ENCODE assay signal across 1 cellular context in the genomic region with DNA sequence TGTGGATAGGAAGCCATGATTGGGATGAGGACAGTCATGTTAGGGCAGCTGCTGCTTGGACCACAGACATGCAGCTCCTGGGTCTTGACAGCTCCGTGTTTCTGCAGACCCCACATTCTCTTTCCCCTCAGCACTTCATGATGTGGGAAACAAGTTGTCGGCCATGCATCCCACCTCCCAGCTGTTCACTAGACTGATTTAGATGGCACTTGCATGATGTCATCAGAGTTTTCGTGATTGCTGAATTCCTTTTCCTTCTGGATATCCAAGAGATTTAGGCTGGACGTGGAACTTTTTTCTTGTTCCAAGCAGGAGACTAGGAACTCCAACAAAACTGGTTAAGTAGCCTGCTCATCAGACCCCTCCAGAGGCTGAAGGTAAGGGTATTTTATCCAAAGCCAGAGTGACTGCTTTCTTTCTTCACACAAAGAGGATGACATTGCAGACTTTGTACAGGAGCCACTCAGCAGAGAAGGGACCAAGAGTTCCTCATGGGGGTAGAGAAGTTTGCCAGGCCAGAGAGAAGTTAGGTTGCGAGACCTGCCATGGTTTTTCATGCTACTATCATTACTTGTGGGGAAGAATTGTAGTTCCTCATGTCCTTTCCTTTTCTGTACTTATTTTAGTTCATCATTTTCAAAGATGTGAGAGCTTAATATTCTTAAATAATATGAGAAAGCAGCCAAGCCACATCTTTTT.
TF ChIP-seq lines count a peak whose summit lies in the region.

No MANE protein-coding gene starts in this region.

TF ChIP-seq in SK-N-SH, 30 proteins besides CTCF, POLR2A, EP300 and RAD21 (continued from another document):
- TF ChIP-seq IRF3 (IDR thresholded peaks at IDR 0.05; ENCODE audit: low read depth, low read length) (no peak), NFIC (IDR thresholded peaks at IDR 0.05; ENCODE audit: borderline replicate concordance) (no peak)
- TF ChIP-seq, protein P1, sequence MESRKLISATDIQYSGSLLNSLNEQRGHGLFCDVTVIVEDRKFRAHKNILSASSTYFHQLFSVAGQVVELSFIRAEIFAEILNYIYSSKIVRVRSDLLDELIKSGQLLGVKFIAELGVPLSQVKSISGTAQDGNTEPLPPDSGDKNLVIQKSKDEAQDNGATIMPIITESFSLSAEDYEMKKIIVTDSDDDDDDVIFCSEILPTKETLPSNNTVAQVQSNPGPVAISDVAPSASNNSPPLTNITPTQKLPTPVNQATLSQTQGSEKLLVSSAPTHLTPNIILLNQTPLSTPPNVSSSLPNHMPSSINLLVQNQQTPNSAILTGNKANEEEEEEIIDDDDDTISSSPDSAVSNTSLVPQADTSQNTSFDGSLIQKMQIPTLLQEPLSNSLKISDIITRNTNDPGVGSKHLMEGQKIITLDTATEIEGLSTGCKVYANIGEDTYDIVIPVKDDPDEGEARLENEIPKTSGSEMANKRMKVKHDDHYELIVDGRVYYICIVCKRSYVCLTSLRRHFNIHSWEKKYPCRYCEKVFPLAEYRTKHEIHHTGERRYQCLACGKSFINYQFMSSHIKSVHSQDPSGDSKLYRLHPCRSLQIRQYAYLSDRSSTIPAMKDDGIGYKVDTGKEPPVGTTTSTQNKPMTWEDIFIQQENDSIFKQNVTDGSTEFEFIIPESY (IDR thresholded peaks at IDR 0.05; ENCODE audit: borderline replicate concordance, low read depth), result no peak
